ENCODE assay signal across 8 cellular contexts in genomic region chr6:154683756-154684523, GRCh38. TPM values are rescaled to one million over a fixed set of nuclear protein-coding genes. Genes with fewer than 3 reads are reported as not detected.
DNase-seq lines count a peak whose midpoint lies in the region; ATAC-seq, FAIRE-seq and TF ChIP-seq lines count a peak whose summit lies in the region.

No MANE protein-coding gene starts in this region.

- peaks cover 8% of the 10 kb centered on the region for H3K4me1 Mint-ChIP-seq in astrocyte (ENCODE audit: low read depth, unreplicated experiment)

- no peak overlapping the region for H3K4me3 ChIP-seq in astrocyte (ENCODE audit: insufficient read depth, low read depth, low read length)
- no peak overlapping the region for H3K4me3 ChIP-seq in spleen
- H3K4me3 ChIP-seq in ascending aorta, result no peak overlapping the region

- no peak for FAIRE-seq in astrocyte (lab: Jason Lieb, UNC)

- DNase-seq in GM10266 (ENCODE audit: extremely low spot score) (peak; percentile 67), HPDE6-E6E7 (ENCODE audit: extremely low spot score) (peak; percentile 15), astrocyte (ENCODE audit: low read depth) (peak; percentile 34), spleen (no peak), SHP77 treated with DMSO at 0.1 percent for 48 hours (lab: John Stamatoyannopoulos, UW) (no peak), ascending aorta (ENCODE audit: low spot score in 2 of 2) (no peak)
- no peak for DNase-seq in stimulated activated naive CD4-positive, alpha-beta T cell treated with Interleukin-2 at 50 U/mL for 16 hours (lab: John Stamatoyannopoulos, UW)

- no peaks in the 10 kb centered on the region for H3K79me2 ChIP-seq in astrocyte (ENCODE audit: insufficient read depth, low read length)

- no peaks in the 10 kb centered on the region for H3K36me3 Mint-ChIP-seq in astrocyte (ENCODE audit: low read depth, unreplicated experiment)

- no peak for TF ChIP-seq CTCF in GM10266 (IDR thresholded peaks at IDR 0.05; ENCODE audit: control insufficient read depth, insufficient read depth, low read depth, missing control alignments)
- TF ChIP-seq CTCF in astrocyte (IDR thresholded peaks at IDR 0.05; ENCODE audit: insufficient read depth, low read depth, low read length), result no peak
- TF ChIP-seq CTCF in spleen (IDR thresholded peaks at IDR 0.05 in 8 of 11, conservative IDR thresholded peaks at IDR 0.05 in 3 of 11), result no peak
- no peak for TF ChIP-seq CTCF in ascending aorta (IDR thresholded peaks at IDR 0.05)

- no peak overlapping the region for H3K27ac Mint-ChIP-seq in astrocyte (ENCODE audit: unreplicated experiment)

- peak overlapping the region; percentile 5 for H3K9ac ChIP-seq in astrocyte (ENCODE audit: low read length)

- no peaks in the 10 kb centered on the region for H3K36me3 ChIP-seq in astrocyte (ENCODE audit: insufficient read depth, low read length)
- H3K36me3 ChIP-seq in spleen, result no peaks in the 10 kb centered on the region
- H3K36me3 ChIP-seq in ascending aorta, result no peaks in the 10 kb centered on the region

- WGBS in spleen, 5 donors, result 7 to 17% (median 15%) methylated on average over 4 of the region's 4 CpGs

- intact Hi-C loops in spleen (cut with DNase I; ENCODE audit: low total_unique reads) (loop anchor here (5.0 kb wide), 1 partner anchor 48 kb away; the partner anchor contains the start of gene SCAF8), ascending aorta (cut with DNase I) (no loop called here)

- H3K9me3 Mint-ChIP-seq in astrocyte (ENCODE audit: unreplicated experiment), result no peaks in the 10 kb centered on the region

- H2AFZ ChIP-seq in astrocyte (ENCODE audit: low read depth, low read length), result peak overlapping the region; percentile 54

- H3K27me3 ChIP-seq in astrocyte (ENCODE audit: insufficient read depth, low read length) (no peaks in the 10 kb centered on the region), spleen (replicated peaks in 1 of 7) (no peaks in the 10 kb centered on the region), ascending aorta (no peaks in the 10 kb centered on the region)

- no peak for TF ChIP-seq POLR2A in spleen (IDR thresholded peaks at IDR 0.05)

- no peak overlapping the region for H3K4me3 Mint-ChIP-seq in astrocyte (ENCODE audit: unreplicated experiment)

- no peaks in the 10 kb centered on the region for H3K9me3 ChIP-seq in astrocyte (ENCODE audit: insufficient read depth, low read depth, low read length)
- no peaks in the 10 kb centered on the region for H3K9me3 ChIP-seq in spleen
- no peaks in the 10 kb centered on the region for H3K9me3 ChIP-seq in ascending aorta

- H3K27me3 Mint-ChIP-seq in astrocyte (ENCODE audit: low read depth, unreplicated experiment), result no peaks in the 10 kb centered on the region

- peak overlapping the region; percentile 58 for H3K4me2 ChIP-seq in astrocyte (ENCODE audit: low read length)

- H3K4me1 ChIP-seq in astrocyte (ENCODE audit: insufficient read depth, low read length), result peaks cover 9% of the 10 kb centered on the region
- H3K4me1 ChIP-seq in spleen, result peaks cover 0 to 18% (median 14%) of the 10 kb centered on the region in 6 donors
- no peaks in the 10 kb centered on the region for H3K4me1 ChIP-seq in ascending aorta

- H4K20me1 ChIP-seq in astrocyte (ENCODE audit: insufficient read depth, low read length), result no peaks in the 10 kb centered on the region

- ATAC-seq in GM21515 (IDR thresholded peaks at IDR 0.05; ENCODE audit: unreplicated experiment), result peak; percentile 94

- no peak overlapping the region for H3K27ac ChIP-seq in astrocyte (ENCODE audit: low read depth, low read length)
- peak overlapping the region; percentile 23 to 78 (median 70) for H3K27ac ChIP-seq in spleen
- H3K27ac ChIP-seq in ascending aorta, result no peak overlapping the region

RNA-seq across cellular contexts. Expression of gene SCAF8, which starts 49.3 kb away (rescaled TPM):
- total RNA-seq in astrocyte (36.0 and 36.2 TPM in 2 replicates), spleen (10 to 100 TPM; 46.9 to 60.7 (median 55.3) TPM), ascending aorta (22.6 TPM)
- 10 to 100 TPM; 10.5 to 13.1 (median 11.3) TPM for polyA plus RNA-seq in spleen

Comparison
In these comparisons a context has a peak if more than half of its experiments do, and no peak if none do; other contexts are left out.
1. DNase-seq: peak in GM10266 (single experiment), HPDE6-E6E7 (single experiment) and astrocyte (single experiment); none in spleen (single experiment), SHP77 treated with DMSO at 0.1 percent for 48 hours (single experiment), stimulated activated naive CD4-positive, alpha-beta T cell treated with Interleukin-2 at 50 U/mL for 16 hours (single experiment) and ascending aorta (0 of 2).
2. H3K27ac ChIP-seq: peak in spleen (8 of 8); none in astrocyte (single experiment) and ascending aorta (0 of 2).